Comparison of ENCODE assay signal across 1 cellular context in the genomic region with DNA sequence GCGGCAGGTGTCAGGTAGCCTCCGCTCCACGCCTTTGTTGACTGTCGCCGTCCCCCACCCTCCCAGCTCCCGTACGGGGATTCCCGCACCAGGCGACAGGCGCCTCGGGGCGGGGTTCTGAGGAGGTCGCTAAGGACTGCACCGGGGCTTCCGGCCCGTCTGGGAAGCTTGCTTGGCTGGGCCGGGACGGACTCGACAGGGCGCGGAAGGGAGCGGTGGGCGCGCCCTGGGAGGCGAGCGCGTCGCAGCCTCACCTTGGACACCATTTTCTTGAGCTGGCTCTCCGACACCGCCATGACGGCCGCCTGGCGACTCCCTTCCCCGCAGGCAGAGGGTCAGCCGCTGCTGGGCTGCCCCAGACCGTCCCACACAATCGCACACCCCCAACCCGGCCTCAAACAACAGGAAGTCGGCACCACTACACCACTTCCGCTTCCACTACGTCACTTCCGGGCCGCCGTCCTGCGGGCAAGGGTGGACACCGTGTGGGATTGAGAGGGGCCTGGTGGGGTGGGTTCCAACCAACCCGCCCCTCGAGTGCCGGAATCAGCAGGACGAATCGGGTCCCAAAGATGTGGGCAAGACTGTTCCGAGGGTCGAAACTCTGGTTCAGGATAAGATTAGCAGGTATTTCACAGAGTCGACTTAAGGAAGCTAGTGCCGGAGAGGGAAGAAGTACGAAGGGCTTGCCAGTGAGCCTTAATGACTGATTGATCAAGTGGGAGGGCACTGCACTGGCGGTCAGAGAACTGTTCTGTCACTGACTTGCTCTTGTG.
TF ChIP-seq lines count a peak whose summit lies in the region.

TSS of gene TSG101 (minus strand) at position 422 of the 776 bp plus-strand sequence. CDS start at position 296, 126 bp downstream.

TF ChIP-seq in HepG2, 621 proteins besides CTCF, POLR2A, EP300 and RAD21 (continued from another document and continues in another):
- TF ChIP-seq NFAT5 (CRISPR knock-in tag; IDR thresholded peaks at IDR 0.05), result no peak
- TF ChIP-seq ZNF776 (CRISPR knock-in tag; IDR thresholded peaks at IDR 0.05), result peak; percentile 89; the same call in 1 of the 2 replicates
- no peak for TF ChIP-seq ARNT (IDR thresholded peaks at IDR 0.05)
- no peak; the same call in 1 of the 2 replicates for TF ChIP-seq HNF4A (CRISPR knock-in tag; IDR thresholded peaks at IDR 0.05)
- TF ChIP-seq, protein P1, sequence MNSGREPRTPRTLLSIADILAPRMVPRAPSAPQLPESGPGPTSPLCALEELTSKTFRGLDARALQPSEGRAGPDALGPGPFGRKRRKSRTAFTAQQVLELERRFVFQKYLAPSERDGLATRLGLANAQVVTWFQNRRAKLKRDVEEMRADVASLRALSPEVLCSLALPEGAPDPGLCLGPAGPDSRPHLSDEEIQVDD (CRISPR knock-in tag; IDR thresholded peaks at IDR 0.05; ENCODE audit: borderline replicate concordance), result 0 out of 2 replicates have a peak, but pooled peaks have one; percentile 78
- TF ChIP-seq SNRNP70 (IDR thresholded peaks at IDR 0.05; ENCODE audit: low read depth, low read length), result no peak
- TF ChIP-seq ZNF431 (CRISPR knock-in tag; IDR thresholded peaks at IDR 0.05; ENCODE audit: borderline replicate concordance, low read depth), result no peak; the same call in 1 of the 2 replicates
- peak; percentile 26 for TF ChIP-seq AGO1 (IDR thresholded peaks at IDR 0.05; ENCODE audit: low read depth, low read length, poor library complexity, severe bottlenecking)
- no peak for TF ChIP-seq MLX (CRISPR knock-in tag; IDR thresholded peaks at IDR 0.05)
- peak; percentile 73 for TF ChIP-seq ZBTB7A (CRISPR knock-in tag; IDR thresholded peaks at IDR 0.05)
- TF ChIP-seq TEAD3 (CRISPR knock-in tag; optimal IDR thresholded peaks at IDR 0.05; ENCODE audit: borderline replicate concordance), result peak; percentile 55
- TF ChIP-seq, protein P2, sequence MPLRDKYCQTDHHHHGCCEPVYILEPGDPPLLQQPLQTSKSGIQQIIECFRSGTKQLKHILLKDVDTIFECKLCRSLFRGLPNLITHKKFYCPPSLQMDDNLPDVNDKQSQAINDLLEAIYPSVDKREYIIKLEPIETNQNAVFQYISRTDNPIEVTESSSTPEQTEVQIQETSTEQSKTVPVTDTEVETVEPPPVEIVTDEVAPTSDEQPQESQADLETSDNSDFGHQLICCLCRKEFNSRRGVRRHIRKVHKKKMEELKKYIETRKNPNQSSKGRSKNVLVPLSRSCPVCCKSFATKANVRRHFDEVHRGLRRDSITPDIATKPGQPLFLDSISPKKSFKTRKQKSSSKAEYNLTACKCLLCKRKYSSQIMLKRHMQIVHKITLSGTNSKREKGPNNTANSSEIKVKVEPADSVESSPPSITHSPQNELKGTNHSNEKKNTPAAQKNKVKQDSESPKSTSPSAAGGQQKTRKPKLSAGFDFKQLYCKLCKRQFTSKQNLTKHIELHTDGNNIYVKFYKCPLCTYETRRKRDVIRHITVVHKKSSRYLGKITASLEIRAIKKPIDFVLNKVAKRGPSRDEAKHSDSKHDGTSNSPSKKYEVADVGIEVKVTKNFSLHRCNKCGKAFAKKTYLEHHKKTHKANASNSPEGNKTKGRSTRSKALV (CRISPR knock-in tag; IDR thresholded peaks at IDR 0.05), result no peak; the same call in 1 of the 2 replicates
- peak; percentile 71; the same call in 1 of the 2 replicates for TF ChIP-seq ZNF337 (CRISPR knock-in tag; IDR thresholded peaks at IDR 0.05; ENCODE audit: borderline replicate concordance, low read depth)
- TF ChIP-seq, protein P3, sequence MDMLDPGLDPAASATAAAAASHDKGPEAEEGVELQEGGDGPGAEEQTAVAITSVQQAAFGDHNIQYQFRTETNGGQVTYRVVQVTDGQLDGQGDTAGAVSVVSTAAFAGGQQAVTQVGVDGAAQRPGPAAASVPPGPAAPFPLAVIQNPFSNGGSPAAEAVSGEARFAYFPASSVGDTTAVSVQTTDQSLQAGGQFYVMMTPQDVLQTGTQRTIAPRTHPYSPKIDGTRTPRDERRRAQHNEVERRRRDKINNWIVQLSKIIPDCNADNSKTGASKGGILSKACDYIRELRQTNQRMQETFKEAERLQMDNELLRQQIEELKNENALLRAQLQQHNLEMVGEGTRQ (IDR thresholded peaks at IDR 0.05; ENCODE audit: low read depth, low read length), result no peak
- TF ChIP-seq, protein P3 (CRISPR knock-in tag; IDR thresholded peaks at IDR 0.05; ENCODE audit: borderline replicate concordance), result no peak
- 0 out of 2 replicates have a peak, but pooled peaks have one; percentile 39 for TF ChIP-seq ZNF737 (CRISPR knock-in tag; IDR thresholded peaks at IDR 0.05; ENCODE audit: borderline replicate concordance)
- TF ChIP-seq ERF (CRISPR knock-in tag; IDR thresholded peaks at IDR 0.05), result peak; percentile 90
- TF ChIP-seq THAP11 (CRISPR knock-in tag; IDR thresholded peaks at IDR 0.05), result peak; percentile 93
- peak; percentile 94; the same call in 1 of the 2 replicates for TF ChIP-seq YEATS4 (CRISPR knock-in tag; IDR thresholded peaks at IDR 0.05; ENCODE audit: borderline replicate concordance)
- TF ChIP-seq, protein P4, sequence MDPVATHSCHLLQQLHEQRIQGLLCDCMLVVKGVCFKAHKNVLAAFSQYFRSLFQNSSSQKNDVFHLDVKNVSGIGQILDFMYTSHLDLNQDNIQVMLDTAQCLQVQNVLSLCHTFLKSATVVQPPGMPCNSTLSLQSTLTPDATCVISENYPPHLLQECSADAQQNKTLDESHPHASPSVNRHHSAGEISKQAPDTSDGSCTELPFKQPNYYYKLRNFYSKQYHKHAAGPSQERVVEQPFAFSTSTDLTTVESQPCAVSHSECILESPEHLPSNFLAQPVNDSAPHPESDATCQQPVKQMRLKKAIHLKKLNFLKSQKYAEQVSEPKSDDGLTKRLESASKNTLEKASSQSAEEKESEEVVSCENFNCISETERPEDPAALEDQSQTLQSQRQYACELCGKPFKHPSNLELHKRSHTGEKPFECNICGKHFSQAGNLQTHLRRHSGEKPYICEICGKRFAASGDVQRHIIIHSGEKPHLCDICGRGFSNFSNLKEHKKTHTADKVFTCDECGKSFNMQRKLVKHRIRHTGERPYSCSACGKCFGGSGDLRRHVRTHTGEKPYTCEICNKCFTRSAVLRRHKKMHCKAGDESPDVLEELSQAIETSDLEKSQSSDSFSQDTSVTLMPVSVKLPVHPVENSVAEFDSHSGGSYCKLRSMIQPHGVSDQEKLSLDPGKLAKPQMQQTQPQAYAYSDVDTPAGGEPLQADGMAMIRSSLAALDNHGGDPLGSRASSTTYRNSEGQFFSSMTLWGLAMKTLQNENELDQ (CRISPR knock-in tag; IDR thresholded peaks at IDR 0.05; ENCODE audit: borderline replicate concordance), result no peak
- TF ChIP-seq HNRNPL (IDR thresholded peaks at IDR 0.05; ENCODE audit: low read depth, low read length), result peak; percentile 66; the same call in 1 of the 2 replicates
- no peak for TF ChIP-seq ZBTB34 (CRISPR knock-in tag; IDR thresholded peaks at IDR 0.05)
- no peak for TF ChIP-seq AFF4 (CRISPR knock-in tag; IDR thresholded peaks at IDR 0.05)
- no peak; the same call in 1 of the 2 replicates for TF ChIP-seq MYNN (CRISPR knock-in tag; IDR thresholded peaks at IDR 0.05; ENCODE audit: low read depth)
- TF ChIP-seq ZNF7 (CRISPR knock-in tag; IDR thresholded peaks at IDR 0.05), result no peak
- TF ChIP-seq HOXA5 (CRISPR knock-in tag; IDR thresholded peaks at IDR 0.05), result peak; percentile 75; the same call in 1 of the 2 replicates
- TF ChIP-seq TBX3 (IDR thresholded peaks at IDR 0.05; ENCODE audit: borderline replicate concordance), result 0 out of 2 replicates have a peak, but pooled peaks have one; percentile 8
